9 cellular contexts compared by ENCODE assay signal in genomic region chr1:46199233-46199749, GRCh38. TPM values are rescaled to one million over a fixed set of nuclear protein-coding genes. Genes with fewer than 3 reads are reported as not detected.
DNase-seq lines count a peak whose midpoint lies in the region; ATAC-seq and TF ChIP-seq lines count a peak whose summit lies in the region.
"Had no signal": no experiment of that assay in that cellular context is flagged by ENCODE, and none has a peak within 500 bp of the region (broad histone marks: within the 10 kb centered on the region; RNA-seq: fewer than 3 reads in every experiment).

No MANE protein-coding gene starts in this region.

- H3K4me3 ChIP-seq in GM12865 (ENCODE audit: low read depth, low read length) = peak overlapping the region; percentile 95
- H3K4me3 ChIP-seq in OCI-LY3 (ENCODE audit: low read length) = peak overlapping the region; percentile 93

- H3K4me3 Mint-ChIP-seq in effector memory CD8-positive, alpha-beta T cell = peak overlapping the region; percentile 78
- peak overlapping the region; percentile 81 for H3K4me3 Mint-ChIP-seq in progenitor cell of endocrine pancreas (ENCODE audit: low read depth)

- H3K4me2 ChIP-seq in OCI-LY3 (ENCODE audit: low read length) = peak overlapping the region; percentile 81

- H3K79me2 ChIP-seq in OCI-LY3 (ENCODE audit: low read length) = 0 out of 2 replicates have a peak, but pooled peaks cover 2% of the 10 kb centered on the region

- no peaks in the 10 kb centered on the region for H3K27me3 ChIP-seq in OCI-LY3 (ENCODE audit: low read depth, low read length)

- peaks cover 0 to 7% of the 10 kb centered on the region in 2 donors for H3K27me3 Mint-ChIP-seq in effector memory CD8-positive, alpha-beta T cell
- peaks cover 12% of the 10 kb centered on the region for H3K27me3 Mint-ChIP-seq in progenitor cell of endocrine pancreas

- intact Hi-C loops in posterior cingulate gyrus (cut with DNase I) = loop anchor here (2.0 kb wide), 1 partner anchor 24 kb away; no protein-coding TSS in a partner anchor

- peak overlapping the region in 1 of 2 donors; percentile 89 for H3K27ac Mint-ChIP-seq in effector memory CD8-positive, alpha-beta T cell
- no peak overlapping the region for H3K27ac Mint-ChIP-seq in progenitor cell of endocrine pancreas

- DNase-seq in GM12865 (ENCODE audit: low read depth) (no peak), progenitor cell of endocrine pancreas (ENCODE audit: low spot score, unreplicated experiment) (no peak), DMS 273 (lab: John Stamatoyannopoulos, UW; ENCODE audit: unreplicated experiment) (no peak), midbrain (lab: John Stamatoyannopoulos, UW) (no peak), posterior cingulate gyrus (no peak)
- no peak for DNase-seq in effector memory CD8-positive, alpha-beta T cell
- DNase-seq: NCI-H524 had no signal

- no peak overlapping the region for H2AFZ ChIP-seq in OCI-LY3 (ENCODE audit: low read depth, low read length)

- peaks cover 12 to 18% of the 10 kb centered on the region in 2 donors for H3K4me1 Mint-ChIP-seq in effector memory CD8-positive, alpha-beta T cell (ENCODE audit: low read depth in 2 of 2)
- H3K4me1 Mint-ChIP-seq in progenitor cell of endocrine pancreas (ENCODE audit: low read depth) = peaks cover 18% of the 10 kb centered on the region

- H3K36me3 Mint-ChIP-seq in effector memory CD8-positive, alpha-beta T cell (ENCODE audit: insufficient read depth) = peaks cover 8% of the 10 kb centered on the region
- H3K36me3 Mint-ChIP-seq in progenitor cell of endocrine pancreas (ENCODE audit: insufficient read depth) = peaks cover 4% of the 10 kb centered on the region

- peak overlapping the region; percentile 75; the same call in 1 of the 2 replicates for H3K9ac ChIP-seq in OCI-LY3 (ENCODE audit: low read length)

- H3K27ac ChIP-seq in OCI-LY3 (ENCODE audit: low read length) = no peak overlapping the region

- no peaks in the 10 kb centered on the region for H3K9me3 ChIP-seq in OCI-LY3 (ENCODE audit: insufficient read depth, low read length)

- TF ChIP-seq CTCF in GM12865 (IDR thresholded peaks at IDR 0.05; ENCODE audit: insufficient read depth, low read depth, low read length, missing control alignments) (no peak), OCI-LY3 (IDR thresholded peaks at IDR 0.05; ENCODE audit: low read depth, low read length) (no peak), progenitor cell of endocrine pancreas (IDR thresholded peaks at IDR 0.05; ENCODE audit: unreplicated experiment) (no peak)

- ATAC-seq in effector memory CD8-positive, alpha-beta T cell (replicated peaks) = no peak

- no peaks in the 10 kb centered on the region for H3K36me3 ChIP-seq in OCI-LY3 (replicated peaks; ENCODE audit: low read depth, low read length)

- H3K9me3 Mint-ChIP-seq in effector memory CD8-positive, alpha-beta T cell = no peaks in the 10 kb centered on the region
- no peaks in the 10 kb centered on the region for H3K9me3 Mint-ChIP-seq in progenitor cell of endocrine pancreas (ENCODE audit: low read depth)

- peaks cover 12% of the 10 kb centered on the region for H3K4me1 ChIP-seq in OCI-LY3 (ENCODE audit: low read length)

- no peaks in the 10 kb centered on the region for H4K20me1 ChIP-seq in OCI-LY3 (ENCODE audit: insufficient read depth, low read length)

RNA-seq across cellular contexts. Expression of gene POMGNT1, which starts 1.1 kb away (rescaled TPM):
- total RNA-seq in progenitor cell of endocrine pancreas = 101 and 102 TPM in 2 replicates

RNA-seq across cellular contexts. Expression of gene LURAP1, which starts 3.8 kb away (rescaled TPM):
- 1.2 and 2.0 TPM in 2 replicates for total RNA-seq in progenitor cell of endocrine pancreas

RNA-seq across cellular contexts. Expression of gene P3R3URF, which starts 23.0 kb away (rescaled TPM):
- not detected in 2 replicates for total RNA-seq in progenitor cell of endocrine pancreas
- total RNA-seq: subcutaneous adipose tissue had no signal

RNA-seq across cellular contexts. Expression of gene TSPAN1, which starts 24.4 kb away (rescaled TPM):
- total RNA-seq in progenitor cell of endocrine pancreas = 4.5 and 8.1 TPM in 2 replicates

RNA-seq across cellular contexts. Expression of gene RAD54L, which starts 48.3 kb away (rescaled TPM):
- 17.0 and 17.3 TPM in 2 replicates for total RNA-seq in progenitor cell of endocrine pancreas
